Comparison of ENCODE assay signal across 8 cellular contexts in the genomic region with DNA sequence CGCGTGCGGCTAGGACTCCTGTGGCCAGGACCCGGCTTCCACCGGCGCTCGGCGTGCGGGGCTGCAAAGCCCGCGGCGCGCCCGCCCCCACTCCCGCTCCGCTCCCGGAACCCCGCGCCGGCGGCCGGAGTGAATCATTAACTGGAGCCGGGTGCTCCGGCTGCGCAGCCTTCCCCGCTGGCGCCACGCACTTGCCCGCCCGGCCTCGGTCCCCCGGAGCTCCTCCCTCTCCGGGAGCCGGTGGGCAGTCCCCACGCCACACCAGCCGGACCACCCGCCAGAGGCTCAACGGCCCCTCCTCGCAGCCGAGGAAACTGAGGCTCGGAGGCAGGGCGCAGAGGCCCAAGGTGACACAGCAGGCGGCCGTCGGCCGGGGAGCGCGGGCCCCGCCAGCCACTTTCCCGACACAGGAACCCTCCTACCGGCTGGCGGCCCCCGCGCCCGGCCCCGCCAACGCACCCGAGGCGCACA. TPM values are rescaled to one million over a fixed set of nuclear protein-coding genes. Genes with fewer than 3 reads are reported as not detected.
A peak's percentile ranks its signal among the peaks of the same experiment; 100 is the strongest.
DNase-seq lines count a peak whose midpoint lies in the region; ATAC-seq, FAIRE-seq and TF ChIP-seq lines count a peak whose summit lies in the region.

No MANE protein-coding gene starts in this region.

- ATAC-seq in GM19023 (IDR thresholded peaks at IDR 0.05; ENCODE audit: unreplicated experiment) (peak; percentile 29), HG03135 (IDR thresholded peaks at IDR 0.05; ENCODE audit: unreplicated experiment) (peak; percentile 46), thoracic aorta (ENCODE audit: insufficient number of reproducible peaks, low FRiP score, low read depth) (no peak)

- H2AFZ ChIP-seq in keratinocyte (ENCODE audit: control insufficient read depth, low read length), result no peak overlapping the region

- DNase-seq in AG20443 (ENCODE audit: low spot score), result peak; percentile 74
- peak in 1 of 2 donors; percentile 80 for DNase-seq in ascending aorta (ENCODE audit: low spot score in 2 of 2)
- DNase-seq in keratinocyte (ENCODE audit: low read depth, low spot score), result no peak
- DNase-seq in thoracic aorta (ENCODE audit: low spot score), result no peak
- DNase-seq in NCI-H187 treated with DMSO at 0.1 percent for 48 hours (lab: John Stamatoyannopoulos, UW), result no peak
- no peak for DNase-seq in cerebellar nuclear complex (lab: John Stamatoyannopoulos, UW)

- intact Hi-C loops in ascending aorta (cut with DNase I), result loop anchor here (2.0 to 5.0 kb wide), 2 partner anchors 14 to 136 kb away; no protein-coding TSS in a partner anchor

- H3K9me3 ChIP-seq in ascending aorta, result no peaks in the 10 kb centered on the region
- H3K9me3 ChIP-seq in keratinocyte (ENCODE audit: control insufficient read depth, low read depth, low read length), result no peaks in the 10 kb centered on the region
- no peaks in the 10 kb centered on the region for H3K9me3 ChIP-seq in thoracic aorta

- H3K9ac ChIP-seq in keratinocyte (ENCODE audit: control insufficient read depth, extremely low read depth, insufficient read depth, low read length), result peak overlapping the region; percentile 92

- dilution Hi-C loops in keratinocyte (cut with MboI; ENCODE audit: extremely low pct_ligation_motif_present, low sequenced_read_pairs), result no loop called here

- H3K4me3 ChIP-seq in ascending aorta (peak overlapping the region; percentile 69 to 85), keratinocyte (ENCODE audit: control insufficient read depth in 2 of 3, extremely low read depth in 1 of 3, insufficient read depth in 2 of 3, low read depth in 1 of 3, low read length in 3 of 3) (peak overlapping the region; percentile 82 to 93 (median 88)), thoracic aorta (peak overlapping the region; percentile 92)

- H3K27me3 ChIP-seq in ascending aorta (no peaks in the 10 kb centered on the region), keratinocyte (ENCODE audit: control insufficient read depth, extremely low read depth, insufficient read depth, low read length) (no peaks in the 10 kb centered on the region), thoracic aorta (replicated peaks; ENCODE audit: insufficient read depth) (no peaks in the 10 kb centered on the region)

- TF ChIP-seq CTCF in ascending aorta (IDR thresholded peaks at IDR 0.05), result no peak
- no peak for TF ChIP-seq CTCF in keratinocyte (optimal IDR thresholded peaks at IDR 0.05 in 1 of 3, IDR thresholded peaks at IDR 0.05 in 1 of 3, conservative IDR thresholded peaks at IDR 0.05 in 1 of 3; ENCODE audit: extremely low read depth in 1 of 3, insufficient read depth in 2 of 3, low read length in 3 of 3)
- no peak for TF ChIP-seq CTCF in thoracic aorta (IDR thresholded peaks at IDR 0.05)

- peaks cover 92% of the 10 kb centered on the region for H3K79me2 ChIP-seq in keratinocyte (ENCODE audit: control insufficient read depth, insufficient read depth, low read length)

- H3K36me3 ChIP-seq in ascending aorta, result no peaks in the 10 kb centered on the region
- H3K36me3 ChIP-seq in keratinocyte (ENCODE audit: control insufficient read depth in 2 of 2, extremely low read depth in 1 of 2, insufficient read depth in 2 of 2, low read length in 2 of 2), result peaks cover 2 to 17% of the 10 kb centered on the region in 2 experiments
- H3K36me3 ChIP-seq in thoracic aorta, result no peaks in the 10 kb centered on the region

- FAIRE-seq in keratinocyte (lab: Jason Lieb, UNC), result no peak

- H4K20me1 ChIP-seq in keratinocyte (ENCODE audit: control insufficient read depth, extremely low read depth, insufficient read depth, low read length), result peaks cover 30% of the 10 kb centered on the region

- peaks cover 5% of the 10 kb centered on the region for H3K9me1 ChIP-seq in keratinocyte (ENCODE audit: control insufficient read depth, extremely low read depth, insufficient read depth, low read length)

- H3K4me1 ChIP-seq in ascending aorta (peaks cover 60 to 81% of the 10 kb centered on the region in 2 donors), keratinocyte (ENCODE audit: control insufficient read depth, extremely low read depth, insufficient read depth, low read length) (peaks cover 77% of the 10 kb centered on the region), thoracic aorta (ENCODE audit: control insufficient read depth in 1 of 2, low read depth in 2 of 2) (peaks cover 78 to 86% of the 10 kb centered on the region in 2 donors)

- H3K27ac ChIP-seq in ascending aorta (peak overlapping the region; percentile 94 to 100), keratinocyte (ENCODE audit: control insufficient read depth, insufficient read depth, low read length) (peak overlapping the region; percentile 86), thoracic aorta (peak overlapping the region; percentile 96 to 99)

- peak overlapping the region; percentile 93 for H3K4me2 ChIP-seq in keratinocyte (ENCODE audit: control insufficient read depth, extremely low read depth, insufficient read depth, low read depth, low read length)

RNA-seq across cellular contexts. Expression of a gene that starts 0.6 kb away (rescaled TPM):
- 243 TPM for total RNA-seq in ascending aorta
- 17.8 to 31.2 TPM (median 23.0 TPM) in 3 replicates for polyA plus RNA-seq in keratinocyte
- polyA plus RNA-seq in keratinocyte (2011; ENCODE audit: low read depth), result 5.9 TPM
- 17.0 and 40.3 TPM in 2 replicates for polyA plus RNA-seq in keratinocyte (2011; cell fraction: cytosol; rRNA removed)
- 69.0 and 79.0 TPM in 2 replicates for polyA plus RNA-seq in keratinocyte (2011; cell fraction: nucleus; rRNA removed)
- 19.6 and 63.8 TPM in 2 replicates for polyA plus RNA-seq in keratinocyte (2012; ENCODE audit: low replicate concordance)
- 11.9 to 55.2 TPM (median 18.5 TPM) in 3 replicates for polyA minus RNA-seq in keratinocyte
- polyA minus RNA-seq in keratinocyte (2011; cell fraction: cytosol; rRNA and poly(A)+ RNA removed), result 51.2 TPM
- 45.5 TPM in 2 replicates for polyA minus RNA-seq in keratinocyte (2011; cell fraction: nucleus; rRNA and poly(A)+ RNA removed)
- total RNA-seq in thoracic aorta, result 100 to 1,000 TPM; 116 to 166 TPM

RNA-seq across cellular contexts. Expression of a gene that starts 32.1 kb away (rescaled TPM):
- not detected for total RNA-seq in ascending aorta
- not detected in 3 replicates for polyA plus RNA-seq in keratinocyte
- polyA plus RNA-seq in keratinocyte (2011; ENCODE audit: low read depth), result not detected
- polyA plus RNA-seq in keratinocyte (2011; cell fraction: cytosol; rRNA removed), result not detected in 2 replicates
- not detected in 2 replicates for polyA plus RNA-seq in keratinocyte (2011; cell fraction: nucleus; rRNA removed)
- 0.21 TPM in 1 of 2 replicates, not detected in the other for polyA plus RNA-seq in keratinocyte (2012; ENCODE audit: low replicate concordance)
- polyA minus RNA-seq in keratinocyte, result not detected in 3 replicates
- polyA minus RNA-seq in keratinocyte (2011; cell fraction: cytosol; rRNA and poly(A)+ RNA removed), result not detected
- not detected in 2 replicates for polyA minus RNA-seq in keratinocyte (2011; cell fraction: nucleus; rRNA and poly(A)+ RNA removed)
- 1 to 10 TPM; 4.9 to 9.3 TPM for total RNA-seq in thoracic aorta

RNA-seq across cellular contexts. Expression of a gene that starts 43.9 kb away (rescaled TPM):
- total RNA-seq in ascending aorta (not detected), thoracic aorta (10 to 100 TPM; 12.5 TPM)
- not detected in 3 replicates for polyA plus RNA-seq in keratinocyte
- not detected for polyA plus RNA-seq in keratinocyte (2011; ENCODE audit: low read depth)
- polyA plus RNA-seq in keratinocyte (2011; cell fraction: cytosol; rRNA removed), result not detected in 2 replicates
- not detected in 2 replicates for polyA plus RNA-seq in keratinocyte (2011; cell fraction: nucleus; rRNA removed)
- not detected in 2 replicates for polyA plus RNA-seq in keratinocyte (2012; ENCODE audit: low replicate concordance)
- not detected in 3 replicates for polyA minus RNA-seq in keratinocyte
- polyA minus RNA-seq in keratinocyte (2011; cell fraction: cytosol; rRNA and poly(A)+ RNA removed), result not detected
- polyA minus RNA-seq in keratinocyte (2011; cell fraction: nucleus; rRNA and poly(A)+ RNA removed), result not detected in 2 replicates

Comparison
In these comparisons a context has a peak if more than half of its experiments do, and no peak if none do; other contexts are left out.
1. RNA of a gene that starts 43.9 kb away (total RNA-seq): 12.5 TPM in thoracic aorta; not detected in ascending aorta (single experiment); every median in the first group is over 10 times any median in the second.
2. Peak in every context shown above with its lines, with median percentiles within 50 percentile points of each other: H3K27ac ChIP-seq and H3K4me3 ChIP-seq.